1 cellular context compared by ENCODE assay signal in genomic region chr21:31182231-31183129, GRCh38.
TF ChIP-seq lines count a peak whose summit lies in the region.

No MANE protein-coding gene starts in this region.

TF ChIP-seq in GM23338, 12 proteins besides CTCF, POLR2A, EP300 and RAD21 (continued from another document):
- TF ChIP-seq REST (IDR thresholded peaks at IDR 0.05; ENCODE audit: unreplicated experiment) = no peak
